17 cellular contexts compared by ENCODE assay signal in genomic region chr5:27727254-27727653, GRCh38.
DNase-seq lines count a peak whose midpoint lies in the region; ATAC-seq, FAIRE-seq and TF ChIP-seq lines count a peak whose summit lies in the region.
"Had no signal": no experiment of that assay in that cellular context is flagged by ENCODE, and none has a peak within 500 bp of the region (broad histone marks: within the 10 kb centered on the region; RNA-seq: fewer than 3 reads in every experiment).

No MANE protein-coding gene starts in this region.

- no peaks in the 10 kb centered on the region for H3K36me3 ChIP-seq in HUES6 (ENCODE audit: control insufficient read depth, insufficient read depth, low read length)
- no peaks in the 10 kb centered on the region for H3K36me3 ChIP-seq in H1 (ENCODE audit: control insufficient read depth in 2 of 4, insufficient read depth in 4 of 4, low read length in 3 of 4)
- no peaks in the 10 kb centered on the region for H3K36me3 ChIP-seq in mesendoderm (ENCODE audit: control insufficient read depth, insufficient read depth, low read length)
- H3K36me3 ChIP-seq in spleen = no peaks in the 10 kb centered on the region
- H3K36me3 ChIP-seq: BLaER1 had no signal

- H3K27ac Mint-ChIP-seq in activated naive CD4-positive, alpha-beta T cell treated with anti-CD3 and anti-CD28 coated beads, Interleukin-2, amount 50 U/mL, for 72 hours = no peak overlapping the region
- H3K27ac Mint-ChIP-seq: CD8-positive, alpha-beta memory T cell; IgD-negative memory B cell had no signal

- no peak for TF ChIP-seq RAD21 in H1 (IDR thresholded peaks at IDR 0.05 in 1 of 2, conservative IDR thresholded peaks at IDR 0.05 in 1 of 2; ENCODE audit: low read depth in 2 of 2, low read length in 2 of 2)

- no peak overlapping the region for H2BK5ac ChIP-seq in H1 (ENCODE audit: low read depth, low read length)
- no peak overlapping the region for H2BK5ac ChIP-seq in mesendoderm (ENCODE audit: low read length)

- H3K27ac ChIP-seq in HUES6 (ENCODE audit: low read depth, low read length) = no peak overlapping the region
- no peak overlapping the region for H3K27ac ChIP-seq in H1 (ENCODE audit: low read depth, low read length)
- H3K27ac ChIP-seq in mesendoderm (ENCODE audit: low read depth, low read length) = no peak overlapping the region
- H3K27ac ChIP-seq in spleen = no peak overlapping the region
- H3K27ac ChIP-seq: BLaER1, GM23248, HL-60 had no signal

- TF ChIP-seq POLR2A in H1 (IDR thresholded peaks at IDR 0.05; ENCODE audit: control extremely low read depth in 1 of 2, low read depth in 2 of 2, low read length in 2 of 2) = no peak
- no peak for TF ChIP-seq POLR2A in spleen (IDR thresholded peaks at IDR 0.05)

- no peak overlapping the region for H3K14ac ChIP-seq in H1 (ENCODE audit: insufficient read length)

- H2AK5ac ChIP-seq in H1 (ENCODE audit: low read depth, low read length) (no peak overlapping the region), mesendoderm (ENCODE audit: low read length) (no peak overlapping the region)

- H3K4ac ChIP-seq in H1 (replicated peaks; ENCODE audit: insufficient read length, low read depth, low read length) (no peak overlapping the region), mesendoderm (ENCODE audit: low read depth, low read length) (no peak overlapping the region)

- TF ChIP-seq CTCF in H1 (IDR thresholded peaks at IDR 0.05; ENCODE audit: control extremely low read depth in 1 of 3, insufficient read depth in 1 of 3, low read depth in 1 of 3, low read length in 3 of 3) (no peak), spleen (IDR thresholded peaks at IDR 0.05 in 8 of 11, conservative IDR thresholded peaks at IDR 0.05 in 3 of 11) (no peak)

- H2BK120ac ChIP-seq in H1 (replicated peaks; ENCODE audit: low read depth, low read length) (no peak overlapping the region), mesendoderm (ENCODE audit: low read depth, low read length) (no peak overlapping the region)

- H3K4me3 ChIP-seq in HUES6 (ENCODE audit: low read depth, low read length) (peak overlapping the region; percentile 37; the same call in 1 of the 2 replicates), H1 (ENCODE audit: extremely low read depth in 1 of 4, insufficient read depth in 2 of 4, low read depth in 3 of 4, low read length in 4 of 4) (peak overlapping the region in 1 of 4 experiments; percentile 31; a peak in 1 of 8 replicates), mesendoderm (ENCODE audit: low read length) (no peak overlapping the region), spleen (no peak overlapping the region)
- H3K4me3 ChIP-seq: BLaER1, GM23248 had no signal

- no peaks in the 10 kb centered on the region for H4K20me1 ChIP-seq in H1 (replicated peaks in 1 of 2; ENCODE audit: control insufficient read depth in 1 of 2, insufficient read depth in 2 of 2, low read length in 2 of 2)
- H4K20me1 ChIP-seq: BLaER1 had no signal

- no peaks in the 10 kb centered on the region for H3K79me1 ChIP-seq in H1 (ENCODE audit: low read depth, low read length)
- no peaks in the 10 kb centered on the region for H3K79me1 ChIP-seq in mesendoderm (ENCODE audit: low read length)

- H4K5ac ChIP-seq in H1 (ENCODE audit: insufficient read length, low read depth, low read length) (no peak overlapping the region), mesendoderm (ENCODE audit: low read length) (no peak overlapping the region)

- DNase-seq in ELF-1 (ENCODE audit: low read depth, low spot score) (peak; percentile 47), H1 (ENCODE audit: low read depth in 1 of 2, low spot score in 2 of 2) (no peak), mesendoderm (peak; percentile 70), NCI-H2196 treated with DMSO at 0.1 percent for 48 hours (lab: John Stamatoyannopoulos, UW; ENCODE audit: unreplicated experiment) (no peak), spleen (no peak), HCEC 1CT (no peak)
- no peak for DNase-seq in activated naive CD4-positive, alpha-beta T cell treated with anti-CD3 and anti-CD28 coated beads, Interleukin-2, amount 50 U/mL, for 72 hours (ENCODE audit: low spot score in 2 of 2)
- DNase-seq: 8988T; AML-193; CD8-positive, alpha-beta memory T cell; DMS53; GM23248 had no signal

- H3K79me2 ChIP-seq in H1 (ENCODE audit: control insufficient read depth in 1 of 2, insufficient read depth in 2 of 2, low read length in 2 of 2) (no peaks in the 10 kb centered on the region), mesendoderm (ENCODE audit: control insufficient read depth, insufficient read depth, low read length) (no peaks in the 10 kb centered on the region)

- H2BK15ac ChIP-seq in H1 (ENCODE audit: low read length) = no peak overlapping the region
- no peak overlapping the region for H2BK15ac ChIP-seq in mesendoderm (replicated peaks; ENCODE audit: low read depth)

- H3K23me2 ChIP-seq in H1 (ENCODE audit: low read depth, low read length) = no peaks in the 10 kb centered on the region

- H2BK12ac ChIP-seq in H1 (ENCODE audit: low read depth, low read length) = no peak overlapping the region

- no peak overlapping the region for H2BK20ac ChIP-seq in H1 (ENCODE audit: low read length)

- no peaks in the 10 kb centered on the region for H3K36me3 Mint-ChIP-seq in activated naive CD4-positive, alpha-beta T cell treated with anti-CD3 and anti-CD28 coated beads, Interleukin-2, amount 50 U/mL, for 72 hours
- H3K36me3 Mint-ChIP-seq: CD8-positive, alpha-beta memory T cell; IgD-negative memory B cell had no signal

- intact Hi-C loops in spleen (cut with DNase I; ENCODE audit: low total_unique reads) = no loop called here

- H3K18ac ChIP-seq in H1 (ENCODE audit: extremely low read depth, low read length) (no peak overlapping the region), mesendoderm (ENCODE audit: low read length) (no peak overlapping the region)

- TF ChIP-seq EP300 in H1 (IDR thresholded peaks at IDR 0.05; ENCODE audit: borderline replicate concordance in 1 of 2, low read depth in 2 of 2, low read length in 2 of 2) = no peak

- no peak overlapping the region for H3K9ac ChIP-seq in HUES6 (ENCODE audit: low read length)
- H3K9ac ChIP-seq in H1 (replicated peaks in 1 of 4; ENCODE audit: extremely low read depth in 1 of 4, low read depth in 3 of 4, low read length in 3 of 4) = no peak overlapping the region
- no peak overlapping the region for H3K9ac ChIP-seq in mesendoderm (ENCODE audit: low read length)
- H3K9ac ChIP-seq: BLaER1, GM23248 had no signal

- no peak for ATAC-seq in activated naive CD4-positive, alpha-beta T cell treated with anti-CD3 and anti-CD28 coated beads, Interleukin-2, amount 50 U/mL, for 72 hours
- ATAC-seq: HCT116 had no signal

- H3K56ac ChIP-seq in H1 (replicated peaks; ENCODE audit: insufficient read length, low read depth, low read length) (no peak overlapping the region), mesendoderm (ENCODE audit: low read length) (no peak overlapping the region)

- H3K23ac ChIP-seq in H1 (ENCODE audit: insufficient read length) = no peak overlapping the region
- H3K23ac ChIP-seq in mesendoderm (ENCODE audit: low read length) = no peak overlapping the region

- peaks cover 18% of the 10 kb centered on the region; the same call in 1 of the 2 replicates for H3K4me1 ChIP-seq in HUES6 (ENCODE audit: control insufficient read depth, insufficient read depth, low read length)
- H3K4me1 ChIP-seq in H1 (replicated peaks in 1 of 4; ENCODE audit: control insufficient read depth in 3 of 4, insufficient read depth in 4 of 4, low read length in 3 of 4) = peaks cover 0 to 3% (median 0%) of the 10 kb centered on the region in 4 experiments; a peak in 2 of 7 replicates
- no peaks in the 10 kb centered on the region for H3K4me1 ChIP-seq in mesendoderm (ENCODE audit: control insufficient read depth, low read depth, low read length)
- H3K4me1 ChIP-seq in spleen = no peaks in the 10 kb centered on the region
- H3K4me1 ChIP-seq: BLaER1 had no signal

- peaks cover 4 to 14% of the 10 kb centered on the region in 2 donors for H3K9me3 Mint-ChIP-seq in activated naive CD4-positive, alpha-beta T cell treated with anti-CD3 and anti-CD28 coated beads, Interleukin-2, amount 50 U/mL, for 72 hours

- H3K27me3 ChIP-seq in HUES6 (ENCODE audit: control insufficient read depth, insufficient read depth, low read length) = no peaks in the 10 kb centered on the region
- no peaks in the 10 kb centered on the region for H3K27me3 ChIP-seq in H1 (replicated peaks in 1 of 4; ENCODE audit: control insufficient read depth in 3 of 4, extremely low read depth in 1 of 4, insufficient read depth in 3 of 4, low read length in 3 of 4)
- H3K27me3 ChIP-seq in mesendoderm (ENCODE audit: insufficient read depth, low read length, poor library complexity) = no peaks in the 10 kb centered on the region
- H3K27me3 ChIP-seq in spleen (replicated peaks in 1 of 7) = no peaks in the 10 kb centered on the region
- H3K27me3 ChIP-seq: BLaER1 had no signal

- FAIRE-seq in H1 (lab: Jason Lieb, UNC) = peak; percentile 28

- POLR2A ChIA-PET in H1 (lab: Charles Lee; ENCODE audit: partially characterized antibody) = no interaction called here

- H4K8ac ChIP-seq in H1 (ENCODE audit: extremely low read depth, insufficient read depth, low read length) = no peak overlapping the region
- H4K8ac ChIP-seq in mesendoderm (ENCODE audit: low read depth, low read length) = no peak overlapping the region

- CTCF ChIA-PET in H1 (lab: Charles Lee; ENCODE audit: partially characterized antibody) = interaction anchor here (0.6 kb wide), 1 partner anchor 57 kb away, joined by 4 read pairs; no protein-coding TSS in a partner anchor

- no peaks in the 10 kb centered on the region for H3K9me3 ChIP-seq in HUES6 (ENCODE audit: control insufficient read depth, insufficient read depth, low read depth, low read length)
- H3K9me3 ChIP-seq in H1 (ENCODE audit: insufficient read depth in 2 of 2, low read depth in 1 of 2, low read length in 1 of 2) = no peaks in the 10 kb centered on the region
- peaks cover 0 to 10% (median 0%) of the 10 kb centered on the region in 8 donors for H3K9me3 ChIP-seq in spleen
- H3K9me3 ChIP-seq: BLaER1 had no signal

- no peak overlapping the region for H2AFZ ChIP-seq in H1 (ENCODE audit: low read length)
- H2AFZ ChIP-seq: GM23248 had no signal

- H4K91ac ChIP-seq in H1 (replicated peaks; ENCODE audit: insufficient read length, low read length) = no peak overlapping the region

- H3K4me2 ChIP-seq in H1 (ENCODE audit: insufficient read depth in 1 of 2, low read depth in 2 of 2, low read length in 2 of 2) = peak overlapping the region; percentile 20 to 44; a peak in 2 of 4 replicates
- H3K4me2 ChIP-seq in mesendoderm (ENCODE audit: low read length) = no peak overlapping the region
- H3K4me2 ChIP-seq: BLaER1 had no signal

TF ChIP-seq in H1, 55 proteins besides CTCF, POLR2A, EP300 and RAD21 (continues in another document):
- TF ChIP-seq CHD1 (IDR thresholded peaks at IDR 0.05; ENCODE audit: low read depth, low read length) (no peak), SIN3A (conservative IDR thresholded peaks at IDR 0.05 in 1 of 2, IDR thresholded peaks at IDR 0.05 in 1 of 2; ENCODE audit: low read depth in 1 of 2, low read length in 2 of 2) (no peak)

Comparison
In these comparisons a context has a peak if more than half of its experiments do, and no peak if none do; other contexts are left out.
1. DNase-seq: peak in ELF-1 (single experiment) and mesendoderm (single experiment); none in H1 (0 of 2), NCI-H2196 treated with DMSO at 0.1 percent for 48 hours (single experiment), activated naive CD4-positive, alpha-beta T cell treated with anti-CD3 and anti-CD28 coated beads, Interleukin-2, amount 50 U/mL, for 72 hours (0 of 2), spleen (single experiment) and HCEC 1CT (single experiment).